ENCODE assay signal across 8 cellular contexts in the genomic region with DNA sequence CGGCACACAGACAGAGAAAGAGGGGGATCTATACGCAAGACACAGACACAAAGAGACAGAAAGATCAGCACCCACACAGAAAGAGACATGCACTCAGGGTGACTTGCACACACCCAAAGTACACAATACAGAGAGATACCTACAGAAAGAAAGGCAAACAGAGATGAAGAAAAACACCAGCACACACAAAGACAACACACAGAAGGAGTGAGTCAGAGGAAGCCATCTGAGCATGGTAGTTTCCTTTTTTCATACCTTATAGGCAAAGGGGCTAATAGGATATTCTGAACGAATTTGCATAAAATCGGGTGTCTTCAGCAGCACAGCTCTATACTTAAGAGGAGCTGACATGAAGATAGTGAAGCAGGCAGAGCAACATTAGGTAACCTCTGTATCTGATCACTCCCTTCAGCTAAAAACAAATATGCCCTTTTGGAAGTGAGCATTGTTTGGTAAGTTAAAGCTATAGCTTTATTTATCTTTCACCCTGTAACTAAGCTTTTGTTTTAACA.
DNase-seq lines count a peak whose midpoint lies in the region; ATAC-seq and TF ChIP-seq lines count a peak whose summit lies in the region.

No MANE protein-coding gene starts in this region.

- H3K4me3 ChIP-seq in mucosa of stomach (ENCODE audit: low read length) = peak overlapping the region; percentile 11

- H3K4me1 Mint-ChIP-seq in WTC11 = peaks cover 9% of the 10 kb centered on the region

- TF ChIP-seq CTCF in WTC11 (IDR thresholded peaks at IDR 0.05) = no peak

- H3K27ac Mint-ChIP-seq in WTC11 = peak overlapping the region; percentile 50

- no peaks in the 10 kb centered on the region for H3K27me3 Mint-ChIP-seq in WTC11 (ENCODE audit: low read depth)

- H3K9ac ChIP-seq in mucosa of stomach (ENCODE audit: low read length) = no peak overlapping the region

- H3K36me3 ChIP-seq in mucosa of stomach (ENCODE audit: control insufficient read depth, insufficient read depth, low read length) = no peaks in the 10 kb centered on the region

- no peaks in the 10 kb centered on the region for H3K27me3 ChIP-seq in mucosa of stomach (ENCODE audit: control insufficient read depth, insufficient read depth, low read length)

- H3K9me3 ChIP-seq in mucosa of stomach (ENCODE audit: control insufficient read depth, low read length) = no peaks in the 10 kb centered on the region

- ATAC-seq in GM18502 (IDR thresholded peaks at IDR 0.05; ENCODE audit: poor library complexity, unreplicated experiment) (peak; percentile 75), HG02852 (IDR thresholded peaks at IDR 0.05; ENCODE audit: unreplicated experiment) (peak; percentile 68), WTC11 (no peak)

- H3K4me3 Mint-ChIP-seq in WTC11 = no peak overlapping the region

- CTCF ChIA-PET in WTC11 (lab: Charles Lee) = interaction anchor here (0.6 to 0.9 kb wide), 2 partner anchors 27 to 73 kb away, joined by 4 to 5 read pairs; no protein-coding TSS in a partner anchor

- H3K4me1 ChIP-seq in mucosa of stomach (ENCODE audit: control insufficient read depth, insufficient read depth, low read length) = peaks cover 8% of the 10 kb centered on the region

- no peaks in the 10 kb centered on the region for H3K9me3 Mint-ChIP-seq in WTC11

- POLR2A ChIA-PET in WTC11 (lab: Charles Lee) = no interaction called here

- peaks cover 21% of the 10 kb centered on the region for H3K36me3 Mint-ChIP-seq in WTC11

- DNase-seq in WTC11 (ENCODE audit: low spot score) (no peak), DMS 273 treated with DMSO at 0.1 percent for 48 hours (lab: John Stamatoyannopoulos, UW) (no peak), NCI-H2107 (lab: John Stamatoyannopoulos, UW) (no peak), NOMO-1 (lab: John Stamatoyannopoulos, UW; ENCODE audit: unreplicated experiment in 2 of 2) (no peak), SIG-M5 treated with dmso at 0.1 percent for 504 hours (lab: John Stamatoyannopoulos, UW; ENCODE audit: unreplicated experiment) (no peak)

TF ChIP-seq in WTC11, 78 proteins besides CTCF, POLR2A, EP300 and RAD21:
- TF ChIP-seq GABPB1 (CRISPR knock-in tag; IDR thresholded peaks at IDR 0.05) = 0 out of 2 replicates have a peak, but pooled peaks have one; percentile 16
- TF ChIP-seq KAT7 (CRISPR knock-in tag; IDR thresholded peaks at IDR 0.05; ENCODE audit: borderline replicate concordance) = no peak
- no peak for TF ChIP-seq E2F4 (CRISPR knock-in tag; IDR thresholded peaks at IDR 0.05; ENCODE audit: borderline replicate concordance, low read depth)
